ENCODE assay signal across 18 cellular contexts in genomic region chr17:68567035-68567434, GRCh38. TPM values are rescaled to one million over a fixed set of nuclear protein-coding genes. Genes with fewer than 3 reads are reported as not detected.
"Had no signal": no experiment of that assay in that cellular context is flagged by ENCODE, and none has a peak within 500 bp of the region (broad histone marks: within the 10 kb centered on the region; RNA-seq: fewer than 3 reads in every experiment).

No MANE protein-coding gene starts in this region.

- H3K27me3 Mint-ChIP-seq: activated T-cell treated with anti-CD3 and anti-CD28 coated beads, Interleukin-2, amount 50 U/mL, for 24 hours; progenitor cell of endocrine pancreas; type B pancreatic cell had no signal

- H3K36me3 Mint-ChIP-seq: naive B cell, neural progenitor cell, type B pancreatic cell had no signal

- DNase-seq: activated CD4-positive, alpha-beta T cell treated with anti-CD3 and anti-CD28 coated beads for 48 hours; activated CD4-positive, CD25-positive, alpha-beta regulatory T cell; activated CD8-positive, alpha-beta T cell treated with anti-CD3 and anti-CD28 coated beads, Interleukin-2, amount 10 ng/mL, durations not matched to agents 7 days and 5 days; activated naive CD4-positive, alpha-beta T cell treated with Interleukin-2 at 50 U/mL for 16 hours; activated T-cell treated with anti-CD3 and anti-CD28 coated beads, Interleukin-2, amount 50 U/mL, for 24 hours; effector CD4-positive, alpha-beta T cell; left cardiac atrium; mucosa of descending colon; naive B cell; stimulated activated CD4-positive, alpha-beta T cell treated with anti-CD3 and anti-CD28 coated beads, Interleukin-4, amount 100 ng/mL, for 1 hour; stomach; T1000 had no signal

- H3K9me3 Mint-ChIP-seq: activated T-cell treated with anti-CD3 and anti-CD28 coated beads, Interleukin-2, amount 50 U/mL, for 24 hours; activated T-helper 2 cell treated with anti-CD3 and anti-CD28 coated beads, Interferon-gamma antibody, Interleukin-2, Interleukin-4, amounts not matched to agents 10 μg/mL and 5 μg/mL and 100 μg/mL, durations not matched to agents 14 hours and 24 hours and 36 hours; neural progenitor cell had no signal

- H3K4me3 ChIP-seq: mucosa of descending colon, neural progenitor cell, stomach had no signal

- ATAC-seq: activated CD8-positive, alpha-beta T cell treated with anti-CD3 and anti-CD28 coated beads, Interleukin-2, amount 10 ng/mL, durations not matched to agents 7 days and 5 days; mucosa of descending colon had no signal

- H3K4me3 Mint-ChIP-seq: activated CD8-positive, alpha-beta T cell treated with anti-CD3 and anti-CD28 coated beads, Interleukin-2, amount 10 ng/mL, durations not matched to agents 7 days and 5 days; activated T-cell treated with anti-CD3 and anti-CD28 coated beads, Interleukin-2, amount 50 U/mL, for 24 hours; naive B cell; neural progenitor cell; type B pancreatic cell had no signal

- H3K27ac Mint-ChIP-seq: activated CD8-positive, alpha-beta T cell treated with anti-CD3 and anti-CD28 coated beads, Interleukin-2, amount 10 ng/mL, durations not matched to agents 7 days and 5 days; activated T-cell treated with anti-CD3 and anti-CD28 coated beads, Interleukin-2, amount 50 U/mL, for 24 hours; activated T-helper 2 cell treated with anti-CD3 and anti-CD28 coated beads, Interferon-gamma antibody, Interleukin-2, Interleukin-4, amounts not matched to agents 10 μg/mL and 5 μg/mL and 100 μg/mL, durations not matched to agents 14 hours and 24 hours and 36 hours; naive B cell; neural progenitor cell; progenitor cell of endocrine pancreas had no signal

- H3K4me1 Mint-ChIP-seq: naive B cell, neural progenitor cell had no signal

RNA-seq across cellular contexts. Expression of gene FAM20A, which starts 34.1 kb away (rescaled TPM):
- total RNA-seq: activated CD8-positive, alpha-beta T cell treated with anti-CD3 and anti-CD28 coated beads, Interleukin-2, amount 10 ng/mL, durations not matched to agents 7 days and 5 days; activated T-helper 2 cell treated with anti-CD3 and anti-CD28 coated beads, Interferon-gamma antibody, Interleukin-2, Interleukin-4, amounts not matched to agents 10 μg/mL and 5 μg/mL and 100 μg/mL, durations not matched to agents 14 hours and 24 hours and 36 hours; glomerular endothelial cell; T-helper 1 cell treated with Interleukin-12 subunit alpha and Interleukin-12 subunit beta and Interleukin-4 antibody, amounts not matched to agents 30 ng/mL and 1 ng/mL, for 36 hours had no signal
